15 cellular contexts compared by ENCODE assay signal in the genomic region with DNA sequence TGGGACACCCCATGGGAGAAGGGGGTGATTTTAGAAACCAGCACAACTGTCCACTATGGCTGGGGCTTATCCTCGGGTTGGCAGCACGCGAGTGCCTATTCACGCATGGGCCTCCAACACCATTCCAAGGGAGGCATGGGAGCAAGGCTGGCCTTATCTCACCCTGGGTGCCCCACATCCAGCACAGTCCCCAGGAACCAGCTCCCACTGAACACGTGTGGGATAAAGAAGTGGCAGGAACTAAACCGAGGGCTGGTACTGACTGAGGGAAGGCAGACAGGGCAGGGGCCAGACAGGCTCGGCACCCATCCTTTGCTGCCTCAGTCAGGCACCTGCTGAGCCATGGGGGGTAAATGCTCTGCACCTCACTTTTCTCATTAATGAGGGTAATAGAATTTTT. TPM values are rescaled to one million over a fixed set of nuclear protein-coding genes. Genes with fewer than 3 reads are reported as not detected.
"Had no signal": no experiment of that assay in that cellular context is flagged by ENCODE, and none has a peak within 500 bp of the region (broad histone marks: within the 10 kb centered on the region; RNA-seq: fewer than 3 reads in every experiment).

No MANE protein-coding gene starts in this region.

- H3K36me3 ChIP-seq: upper lobe of right lung had no signal

- DNase-seq: activated CD4-positive, alpha-beta T cell treated with anti-CD3 and anti-CD28 coated beads for 4 hours; activated CD8-positive, alpha-beta memory T cell treated with anti-CD3 and anti-CD28 coated beads, Interleukin-2, amount 50 U/mL, for 48 hours; activated CD8-positive, alpha-beta T cell treated with anti-CD3 and anti-CD28 coated beads, Interleukin-2, amount 10 ng/mL, durations not matched to agents 7 days and 5 days; caudate nucleus; cortex of kidney; effector memory CD4-positive, alpha-beta T cell; nephron progenitor cell; stimulated activated CD4-positive, alpha-beta T cell treated with anti-CD3 and anti-CD28 coated beads, Interleukin-2, amount 100 ng/mL, for 24 hours; stimulated activated naive B cell treated with anti-CD40 and anti-IgM and Interleukin-4, amounts not matched to agents 10 μg/mL and 1 μg/mL and 100 μg/mL, for 72 hours; upper lobe of right lung had no signal

- H3K4me3 Mint-ChIP-seq: activated CD8-positive, alpha-beta T cell treated with anti-CD3 and anti-CD28 coated beads, Interleukin-2, amount 10 ng/mL, durations not matched to agents 7 days and 5 days; nephron progenitor cell; stimulated activated naive B cell treated with anti-CD40 and anti-IgM and Interleukin-4, amounts not matched to agents 10 μg/mL and 1 μg/mL and 100 μg/mL, for 72 hours had no signal

- H3K27ac ChIP-seq: epithelial cell of prostate, upper lobe of right lung had no signal

- H3K9me3 ChIP-seq: upper lobe of right lung had no signal

- H3K4me3 ChIP-seq: upper lobe of right lung had no signal

- H3K27ac Mint-ChIP-seq: activated CD8-positive, alpha-beta T cell treated with anti-CD3 and anti-CD28 coated beads, Interleukin-2, amount 10 ng/mL, durations not matched to agents 7 days and 5 days; nephron progenitor cell; stimulated activated naive B cell treated with anti-CD40 and anti-IgM and Interleukin-4, amounts not matched to agents 10 μg/mL and 1 μg/mL and 100 μg/mL, for 72 hours had no signal

- H3K9me3 Mint-ChIP-seq: nephron progenitor cell had no signal

- H3K27me3 ChIP-seq: upper lobe of right lung had no signal

RNA-seq across cellular contexts. Expression of a gene that starts 43.7 kb away (rescaled TPM):
- total RNA-seq: activated CD8-positive, alpha-beta T cell treated with anti-CD3 and anti-CD28 coated beads, Interleukin-2, amount 10 ng/mL, durations not matched to agents 7 days and 5 days; glomerular endothelial cell; lung microvascular endothelial cell; pulmonary artery endothelial cell; T-helper 1 cell treated with Interleukin-12 subunit alpha and Interleukin-12 subunit beta and Interleukin-4 antibody, amounts not matched to agents 30 ng/mL and 1 ng/mL, for 36 hours had no signal

RNA-seq across cellular contexts. Expression of a gene that starts 56.1 kb away (rescaled TPM):
- total RNA-seq: lung microvascular endothelial cell; pulmonary artery endothelial cell; T-helper 1 cell treated with Interleukin-12 subunit alpha and Interleukin-12 subunit beta and Interleukin-4 antibody, amounts not matched to agents 30 ng/mL and 1 ng/mL, for 36 hours had no signal
